ENCODE assay signal across 1 cellular context in genomic region chr19:246551-246950, GRCh38.
TF ChIP-seq lines count a peak whose summit lies in the region.

No MANE protein-coding gene starts in this region.

TF ChIP-seq in GM23338, 12 proteins besides CTCF, POLR2A, EP300 and RAD21 (continued from another document):
- TF ChIP-seq REST (IDR thresholded peaks at IDR 0.05; ENCODE audit: unreplicated experiment) (no peak), POLR2AphosphoS5 (IDR thresholded peaks at IDR 0.05; ENCODE audit: low read depth) (no peak), ZNF462 (CRISPR knock-in tag; IDR thresholded peaks at IDR 0.05) (no peak)
